ENCODE assay signal across 25 cellular contexts in genomic region chr5:96377167-96377566, GRCh38. TPM values are rescaled to one million over a fixed set of nuclear protein-coding genes. Genes with fewer than 3 reads are reported as not detected.
A peak's percentile ranks its signal among the peaks of the same experiment; 100 is the strongest.
DNase-seq lines count a peak whose midpoint lies in the region; FAIRE-seq and TF ChIP-seq lines count a peak whose summit lies in the region.
"Had no signal": no experiment of that assay in that cellular context is flagged by ENCODE, and none has a peak within 500 bp of the region (broad histone marks: within the 10 kb centered on the region; RNA-seq: fewer than 3 reads in every experiment).

No MANE protein-coding gene starts in this region.

- no peak overlapping the region for H2AFZ ChIP-seq in GM23248

- no peak overlapping the region for H3K9ac ChIP-seq in GM23248

- 69 to 71% methylated on average over 2 of the region's 2 CpGs for WGBS in GM23248 (ENCODE audit: low coverage in 1 of 2, low lambda C conversion rate in 2 of 2, missing lambda C conversion rate in 2 of 2), 2 experiments

- no peaks in the 10 kb centered on the region for H3K9me3 ChIP-seq in GM23248 (ENCODE audit: low read depth)
- H3K9me3 ChIP-seq: Caco-2 had no signal

- no peaks in the 10 kb centered on the region for H3K9me3 Mint-ChIP-seq in endothelial cell (ENCODE audit: unreplicated experiment)
- H3K9me3 Mint-ChIP-seq: CD8-positive, alpha-beta T cell had no signal

- no peaks in the 10 kb centered on the region for H3K9me2 ChIP-seq in GM23248 (ENCODE audit: insufficient read depth)

- no peak overlapping the region for H3K27ac Mint-ChIP-seq in endothelial cell (ENCODE audit: unreplicated experiment)
- H3K27ac Mint-ChIP-seq: CD8-positive, alpha-beta T cell had no signal

- no peaks in the 10 kb centered on the region for H3K27me3 Mint-ChIP-seq in endothelial cell (ENCODE audit: unreplicated experiment)

- TF ChIP-seq CTCF in bronchial epithelial cell (IDR thresholded peaks at IDR 0.05; ENCODE audit: insufficient read depth, low read length, severe bottlenecking) (no peak), GM20000 (IDR thresholded peaks at IDR 0.05; ENCODE audit: extremely low read depth, missing control alignments) (no peak), endothelial cell (IDR thresholded peaks at IDR 0.05; ENCODE audit: unreplicated experiment) (no peak)

- no peak overlapping the region for H3K4me2 ChIP-seq in GM23248 (ENCODE audit: unreplicated experiment)

- in situ Hi-C loops in GM23248 (cut with MboI) = no loop called here

- H3K36me3 Mint-ChIP-seq in endothelial cell (ENCODE audit: low read depth, unreplicated experiment) = no peaks in the 10 kb centered on the region
- H3K36me3 Mint-ChIP-seq: CD8-positive, alpha-beta T cell had no signal

- H3K36me3 ChIP-seq in GM23248 (ENCODE audit: low read depth) (no peaks in the 10 kb centered on the region), bronchial epithelial cell (ENCODE audit: control insufficient read depth, insufficient read depth, low read length) (no peaks in the 10 kb centered on the region)

- peak; percentile 74 for FAIRE-seq in A204.1 (lab: Jason Lieb, UNC)
- no peak for FAIRE-seq in bronchial epithelial cell (lab: Jason Lieb, UNC)
- FAIRE-seq: H1 had no signal

- H3K79me2 ChIP-seq in GM23248 (ENCODE audit: insufficient read depth) = no peaks in the 10 kb centered on the region

- peaks cover 4% of the 10 kb centered on the region; the same call in 1 of the 2 replicates for H3K4me1 ChIP-seq in GM23248 (ENCODE audit: insufficient read depth)
- H3K4me1 ChIP-seq: Caco-2 had no signal

- H4K20me1 ChIP-seq in GM23248 (ENCODE audit: insufficient read depth) = no peaks in the 10 kb centered on the region

- H3K4me1 Mint-ChIP-seq in endothelial cell (ENCODE audit: unreplicated experiment) = peaks cover 3% of the 10 kb centered on the region

- H3F3A ChIP-seq in GM23248 (ENCODE audit: insufficient read depth) = no peaks in the 10 kb centered on the region

- H3K27me3 ChIP-seq in GM23248 (replicated peaks; ENCODE audit: insufficient read depth) (no peaks in the 10 kb centered on the region), bronchial epithelial cell (ENCODE audit: control insufficient read depth, insufficient read depth, low read length) (peaks cover 2% of the 10 kb centered on the region)

- H3K4me3 ChIP-seq in GM23248 (no peak overlapping the region), bronchial epithelial cell (ENCODE audit: low read depth, low read length) (no peak overlapping the region)

- no peak overlapping the region for H3K4me3 Mint-ChIP-seq in endothelial cell (ENCODE audit: unreplicated experiment)
- H3K4me3 Mint-ChIP-seq: CD8-positive, alpha-beta T cell had no signal

- DNase-seq in GM23248 (peak; percentile 68), bronchial epithelial cell (ENCODE audit: low read depth) (peak; percentile 18), foreskin melanocyte (peak; percentile 30), HUDEP-2 (lab: John Stamatoyannopoulos, UW; ENCODE audit: unreplicated experiment in 76 of 76) (no peak), islet precursor cell (no peak), GM20000 (ENCODE audit: low spot score) (no peak), endothelial cell (ENCODE audit: low spot score) (no peak)
- DNase-seq: C1 segment of cervical spinal cord; Caco-2; CD8-positive, alpha-beta T cell; DMS 273 treated with DMSO at 0.1 percent for 48 hours; DMS79; HCEC 1CT; NCI-H1092; NCI-H1417 treated with DMSO at 0.1 percent for 48 hours; NCI-H1694 treated with DMSO at 0.1 percent for 48 hours; NCI-H2081; NCI-H2227 treated with DMSO at 0.1 percent for 48 hours; NCI-H526 treated with DMSO at 0.1 percent for 48 hours; SHP77 had no signal

- H3K27ac ChIP-seq in GM23248 = no peak overlapping the region
- H3K27ac ChIP-seq: 22Rv1, RWPE1 had no signal

RNA-seq across cellular contexts. Expression of gene PCSK1, which starts 55.9 kb away (rescaled TPM):
- 0.13 and 0.86 TPM in 2 replicates for total RNA-seq in GM23248 (2014; rRNA removed; shearing (Covaris generic))
- polyA plus RNA-seq in GM23248 (2016; fragmentation: Nextera tagmentation; extraction: Ambion mirVana) = 1.2 and 1.6 TPM in 2 replicates
- total RNA-seq in bronchial epithelial cell = under 0.01 TPM in 1 of 2 replicates, not detected in the other
- total RNA-seq in endothelial cell (ENCODE audit: unreplicated experiment) = 0.41 TPM
- total RNA-seq: CD8-positive, alpha-beta T cell had no signal
- polyA plus RNA-seq: AG04450 had no signal

Comparison
In these comparisons a context has a peak if more than half of its experiments do, and no peak if none do; other contexts are left out.
1. DNase-seq: peak in GM23248 (single experiment), bronchial epithelial cell (single experiment) and foreskin melanocyte (single experiment); none in HUDEP-2 (0 of 76), islet precursor cell (single experiment), GM20000 (single experiment) and endothelial cell (single experiment).